In genomic region chr7:90580051-90580450, GRCh38 we compare ENCODE assay signal across 26 cellular contexts. TPM values are rescaled to one million over a fixed set of nuclear protein-coding genes. Genes with fewer than 3 reads are reported as not detected.
DNase-seq lines count a peak whose midpoint lies in the region; ATAC-seq, FAIRE-seq and TF ChIP-seq lines count a peak whose summit lies in the region.
"Had no signal": no experiment of that assay in that cellular context is flagged by ENCODE, and none has a peak within 500 bp of the region (broad histone marks: within the 10 kb centered on the region; RNA-seq: fewer than 3 reads in every experiment).

No MANE protein-coding gene starts in this region.

- DNase-seq in A172 (ENCODE audit: low spot score) (peak; percentile 34), LoVo (ENCODE audit: low spot score) (peak; percentile 12), bronchial epithelial cell (ENCODE audit: low read depth) (peak; percentile 86), neural crest cell (ENCODE audit: low read depth, low spot score) (no peak), NCI-H774 (lab: John Stamatoyannopoulos, UW) (no peak), NCI-H2196 (lab: John Stamatoyannopoulos, UW; ENCODE audit: unreplicated experiment) (no peak)
- no peak for DNase-seq in activated naive CD4-positive, alpha-beta T cell treated with anti-CD3 and anti-CD28 coated beads, Interleukin-2, amount 50 U/mL, for 72 hours (ENCODE audit: low spot score in 2 of 2)
- DNase-seq in stimulated activated CD4-positive, alpha-beta T cell treated with anti-CD3 and anti-CD28 coated beads, Interleukin-4, amount 100 ng/mL, for 4 hours, result no peak
- DNase-seq: 8988T; activated CD4-positive, alpha-beta T cell treated with anti-CD3 and anti-CD28 coated beads for 1 hour; activated gamma-delta T cell treated with Interleukin-2 at 50 U/mL for 16 hours; CD4-positive, alpha-beta T cell; DMS153; lower lobe of right lung; MG63; NCI-H2029; NCI-H2227 treated with DMSO at 0.1 percent for 48 hours; NCI-H69; RPMI8226; sigmoid colon; SK-N-SH; stimulated activated naive CD4-positive, alpha-beta T cell treated with Interleukin-2 at 50 U/mL for 16 hours; uterus had no signal

- H3K27ac Mint-ChIP-seq in neural crest cell (ENCODE audit: unreplicated experiment), result peak overlapping the region; percentile 83
- H3K27ac Mint-ChIP-seq in activated naive CD4-positive, alpha-beta T cell treated with anti-CD3 and anti-CD28 coated beads, Interleukin-2, amount 50 U/mL, for 72 hours, result no peak overlapping the region
- H3K27ac Mint-ChIP-seq: brain; CD4-positive, alpha-beta T cell; neural progenitor cell had no signal

- FAIRE-seq in bronchial epithelial cell (lab: Jason Lieb, UNC), result no peak

- H3K27me3 ChIP-seq in bronchial epithelial cell (ENCODE audit: control insufficient read depth, insufficient read depth, low read length), result no peaks in the 10 kb centered on the region
- H3K27me3 ChIP-seq: MG63, neural progenitor cell, sigmoid colon, uterus had no signal

- H3K27me3 Mint-ChIP-seq in neural crest cell (ENCODE audit: low read depth), result no peaks in the 10 kb centered on the region
- H3K27me3 Mint-ChIP-seq: brain; CD4-positive, alpha-beta T cell had no signal

- ATAC-seq in activated naive CD4-positive, alpha-beta T cell treated with anti-CD3 and anti-CD28 coated beads, Interleukin-2, amount 50 U/mL, for 72 hours, result no peak

- no peaks in the 10 kb centered on the region for H3K36me3 ChIP-seq in bronchial epithelial cell (ENCODE audit: control insufficient read depth, insufficient read depth, low read length)
- H3K36me3 ChIP-seq: lower lobe of right lung, MG63, neural progenitor cell, sigmoid colon, uterus had no signal

- H3K9me3 Mint-ChIP-seq in neural crest cell, result no peaks in the 10 kb centered on the region
- peaks cover 0 to 13% of the 10 kb centered on the region in 2 donors for H3K9me3 Mint-ChIP-seq in activated naive CD4-positive, alpha-beta T cell treated with anti-CD3 and anti-CD28 coated beads, Interleukin-2, amount 50 U/mL, for 72 hours
- H3K9me3 Mint-ChIP-seq: CD4-positive, alpha-beta T cell had no signal

- no peaks in the 10 kb centered on the region for H3K36me3 Mint-ChIP-seq in neural crest cell (ENCODE audit: low read depth)
- no peaks in the 10 kb centered on the region for H3K36me3 Mint-ChIP-seq in activated naive CD4-positive, alpha-beta T cell treated with anti-CD3 and anti-CD28 coated beads, Interleukin-2, amount 50 U/mL, for 72 hours
- H3K36me3 Mint-ChIP-seq: brain, neural progenitor cell had no signal

- H3K4me3 Mint-ChIP-seq in neural crest cell, result no peak overlapping the region
- H3K4me3 Mint-ChIP-seq: brain; CD4-positive, alpha-beta T cell; neural progenitor cell had no signal

- no peak for TF ChIP-seq CTCF in bronchial epithelial cell (IDR thresholded peaks at IDR 0.05; ENCODE audit: insufficient read depth, low read length, severe bottlenecking)
- TF ChIP-seq CTCF in neural crest cell (conservative IDR thresholded peaks at IDR 0.05), result no peak

- H3K4me1 Mint-ChIP-seq in neural crest cell, result no peaks in the 10 kb centered on the region
- H3K4me1 Mint-ChIP-seq: brain, neural progenitor cell had no signal

- no peak overlapping the region for H3K4me3 ChIP-seq in bronchial epithelial cell (ENCODE audit: low read depth, low read length)
- H3K4me3 ChIP-seq: lower lobe of right lung, MG63, neural progenitor cell, sigmoid colon, uterus had no signal

RNA-seq across cellular contexts. Expression of gene CDK14, which starts 16.1 kb away (rescaled TPM):
- total RNA-seq in A172 (2014; rRNA removed; shearing (Covaris generic)), result 19.6 and 22.3 TPM in 2 replicates
- 7.3 and 8.7 TPM in 2 replicates for total RNA-seq in bronchial epithelial cell
- total RNA-seq in neural crest cell, result 42.2 and 49.6 TPM in 2 replicates
- total RNA-seq in activated naive CD4-positive, alpha-beta T cell treated with anti-CD3 and anti-CD28 coated beads, Interleukin-2, amount 50 U/mL, for 72 hours, result under 1 TPM; 0.05 to 0.80 TPM
- total RNA-seq: G401 had no signal

Comparison
In these comparisons a context has a peak if more than half of its experiments do, and no peak if none do; other contexts are left out.
1. DNase-seq: peak in A172 (single experiment), LoVo (single experiment) and bronchial epithelial cell (single experiment); none in neural crest cell (single experiment), activated naive CD4-positive, alpha-beta T cell treated with anti-CD3 and anti-CD28 coated beads, Interleukin-2, amount 50 U/mL, for 72 hours (0 of 2), NCI-H774 (single experiment), stimulated activated CD4-positive, alpha-beta T cell treated with anti-CD3 and anti-CD28 coated beads, Interleukin-4, amount 100 ng/mL, for 4 hours (0 of 2) and NCI-H2196 (single experiment).